Comparison of ENCODE assay signal across 14 cellular contexts in the genomic region with DNA sequence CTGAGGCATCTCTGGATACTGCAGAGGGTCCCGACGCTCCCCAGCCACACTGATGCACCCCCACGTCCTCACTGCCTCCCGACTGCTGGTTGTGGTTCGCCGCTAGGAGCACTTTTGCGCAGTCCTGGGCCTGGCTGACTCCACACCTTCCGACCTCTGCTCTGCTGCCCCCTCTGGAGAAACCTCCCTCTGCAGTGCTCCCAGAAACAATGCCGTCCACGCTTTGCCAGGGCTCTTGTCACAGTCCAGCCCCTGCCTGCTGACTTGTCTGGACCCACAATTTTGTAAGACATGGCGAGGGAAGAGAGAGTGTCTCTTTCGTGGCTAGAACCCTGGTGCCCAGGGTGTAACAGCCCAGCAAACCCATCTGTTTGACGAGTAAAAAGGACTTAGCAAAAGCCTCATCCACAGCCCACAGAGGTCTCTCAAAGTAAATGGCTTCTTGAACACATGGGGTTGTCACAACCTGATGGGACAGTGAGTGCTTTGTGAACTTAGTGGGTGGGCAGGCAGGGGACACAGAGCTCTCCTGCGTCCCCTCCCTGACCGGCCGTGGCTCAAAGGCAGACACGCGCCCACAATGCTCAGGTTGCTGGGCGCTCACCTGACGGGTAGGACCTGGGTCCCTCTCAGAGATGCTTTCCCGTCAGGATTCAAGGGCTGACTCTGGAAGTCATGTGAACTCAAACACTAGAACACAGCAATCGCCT. TPM values are rescaled to one million over a fixed set of nuclear protein-coding genes. Genes with fewer than 3 reads are reported as not detected.
DNase-seq lines count a peak whose midpoint lies in the region; ATAC-seq and TF ChIP-seq lines count a peak whose summit lies in the region.
"Had no signal": no experiment of that assay in that cellular context is flagged by ENCODE, and none has a peak within 500 bp of the region (broad histone marks: within the 10 kb centered on the region; RNA-seq: fewer than 3 reads in every experiment).

No MANE protein-coding gene starts in this region.

- peaks cover 49% of the 10 kb centered on the region for H3K36me3 Mint-ChIP-seq in activated CD4-positive, alpha-beta T cell treated with anti-CD3 and anti-CD28 coated beads for 36 hours (ENCODE audit: low read depth)

- POLR2A ChIA-PET in activated CD4-positive, alpha-beta T cell treated with anti-CD3 and anti-CD28 coated beads for 36 hours (lab: Charles Lee), result no interaction called here

- no peak overlapping the region for H3K27ac ChIP-seq in Peyer's patch
- H3K27ac ChIP-seq: RWPE1 had no signal

- no peaks in the 10 kb centered on the region for H3K27me3 ChIP-seq in Peyer's patch

- H3K9me3 Mint-ChIP-seq in activated CD4-positive, alpha-beta T cell treated with anti-CD3 and anti-CD28 coated beads for 36 hours (ENCODE audit: low read depth), result no peaks in the 10 kb centered on the region

- TF ChIP-seq POLR2A in Peyer's patch (IDR thresholded peaks at IDR 0.05), result no peak

- no peaks in the 10 kb centered on the region for H3K9me3 ChIP-seq in Peyer's patch

- no peaks in the 10 kb centered on the region for H3K27me3 Mint-ChIP-seq in activated CD4-positive, alpha-beta T cell treated with anti-CD3 and anti-CD28 coated beads for 36 hours
- H3K27me3 Mint-ChIP-seq: activated CD8-positive, alpha-beta memory T cell treated with anti-CD3 and anti-CD28 coated beads, Interleukin-2, amount 10 ng/mL, durations not matched to agents 7 days and 5 days had no signal

- no peak overlapping the region for H3K4me3 Mint-ChIP-seq in activated CD4-positive, alpha-beta T cell treated with anti-CD3 and anti-CD28 coated beads for 36 hours
- H3K4me3 Mint-ChIP-seq: activated CD8-positive, alpha-beta memory T cell treated with anti-CD3 and anti-CD28 coated beads, Interleukin-2, amount 10 ng/mL, durations not matched to agents 7 days and 5 days had no signal

- ATAC-seq in activated CD4-positive, alpha-beta T cell treated with anti-CD3 and anti-CD28 coated beads for 36 hours, result no peak
- ATAC-seq in sciatic nerve (no peak), GM21390 (IDR thresholded peaks at IDR 0.05; ENCODE audit: unreplicated experiment) (no peak)
- ATAC-seq: activated CD8-positive, alpha-beta memory T cell treated with anti-CD3 and anti-CD28 coated beads, Interleukin-2, amount 10 ng/mL, durations not matched to agents 7 days and 5 days had no signal

- no peak overlapping the region for H3K27ac Mint-ChIP-seq in activated CD4-positive, alpha-beta T cell treated with anti-CD3 and anti-CD28 coated beads for 36 hours
- H3K27ac Mint-ChIP-seq: activated CD8-positive, alpha-beta memory T cell treated with anti-CD3 and anti-CD28 coated beads, Interleukin-2, amount 10 ng/mL, durations not matched to agents 7 days and 5 days had no signal

- H3K4me1 ChIP-seq in Peyer's patch, result peaks cover 0 to 15% (median 7%) of the 10 kb centered on the region in 4 donors

- peaks cover 0 to 63% (median 0%) of the 10 kb centered on the region in 3 donors for H3K36me3 ChIP-seq in Peyer's patch

- CTCF ChIA-PET in activated CD4-positive, alpha-beta T cell treated with anti-CD3 and anti-CD28 coated beads for 36 hours (lab: Charles Lee), result no interaction called here

- H3K4me1 Mint-ChIP-seq in activated CD4-positive, alpha-beta T cell treated with anti-CD3 and anti-CD28 coated beads for 36 hours, result peaks cover 23% of the 10 kb centered on the region

- H3K4me3 ChIP-seq in Peyer's patch (no peak overlapping the region), fibroblast of mammary gland (ENCODE audit: control insufficient read depth, low read depth, low read length) (no peak overlapping the region)

- intact Hi-C loops in activated CD4-positive, alpha-beta T cell treated with anti-CD3 and anti-CD28 coated beads for 36 hours (cut with DNase I, micrococcal nuclease), result loop anchor here in 1 of 2 experiments (10.0 kb wide), 1 partner anchor 303 kb away; the partner anchor contains the start of gene GPC1
- intact Hi-C loops in sciatic nerve (cut with DNase I), result no loop called here

- TF ChIP-seq CTCF in Peyer's patch (IDR thresholded peaks at IDR 0.05) (no peak), fibroblast of mammary gland (conservative IDR thresholded peaks at IDR 0.05; ENCODE audit: control insufficient read depth, insufficient read depth, low read depth, low read length) (peak; percentile 19)

- DNase-seq in activated CD4-positive, alpha-beta T cell treated with anti-CD3 and anti-CD28 coated beads for 48 hours, result peak; percentile 11
- no peak for DNase-seq in activated CD4-positive, alpha-beta T cell treated with anti-CD3 and anti-CD28 coated beads for 36 hours
- DNase-seq in Peyer's patch (peak in 2 of 3 donors; percentile 37 to 41), fibroblast of mammary gland (ENCODE audit: low read depth) (no peak), sciatic nerve (ENCODE audit: low spot score) (peak; percentile 36), LoVo (ENCODE audit: low spot score) (no peak), glomerular visceral epithelial cell (ENCODE audit: extremely low spot score) (no peak)
- DNase-seq: activated CD8-positive, alpha-beta memory T cell treated with anti-CD3 and anti-CD28 coated beads, Interleukin-2, amount 10 ng/mL, durations not matched to agents 7 days and 5 days; GOT3; NCI-H1092 treated with DMSO at 0.1 percent for 48 hours; NCI-H446 treated with DMSO at 0.1 percent for 48 hours had no signal

RNA-seq across cellular contexts. Expression of gene COPS9, which starts 4.0 kb away (rescaled TPM):
- total RNA-seq in activated CD4-positive, alpha-beta T cell treated with anti-CD3 and anti-CD28 coated beads for 36 hours, result 10 to 100 TPM; 62.6 to 92.1 TPM
- total RNA-seq in Peyer's patch (100 to 1,000 TPM in 3 of 4 donors, 10 to 100 TPM in 1; 57.3 to 113 (median 104) TPM), sciatic nerve (124 TPM)

RNA-seq across cellular contexts. Expression of gene OTOS, which starts 8.4 kb away (rescaled TPM):
- not detected for total RNA-seq in activated CD4-positive, alpha-beta T cell treated with anti-CD3 and anti-CD28 coated beads for 36 hours
- total RNA-seq in Peyer's patch (not detected), sciatic nerve (not detected)
- total RNA-seq: activated CD8-positive, alpha-beta memory T cell treated with anti-CD3 and anti-CD28 coated beads, Interleukin-2, amount 10 ng/mL, durations not matched to agents 7 days and 5 days; urinary bladder had no signal

Comparison
In these comparisons a context has a peak if more than half of its experiments do, and no peak if none do; other contexts are left out.
1. DNase-seq: peak in activated CD4-positive, alpha-beta T cell treated with anti-CD3 and anti-CD28 coated beads for 48 hours (single experiment), Peyer's patch (2 of 3) and sciatic nerve (single experiment); none in activated CD4-positive, alpha-beta T cell treated with anti-CD3 and anti-CD28 coated beads for 36 hours (single experiment), fibroblast of mammary gland (single experiment), LoVo (single experiment) and glomerular visceral epithelial cell (single experiment).